Comparison of ENCODE assay signal across 21 cellular contexts in genomic region chr22:29647954-29648737, GRCh38. TPM values are rescaled to one million over a fixed set of nuclear protein-coding genes. Genes with fewer than 3 reads are reported as not detected.
DNase-seq lines count a peak whose midpoint lies in the region; ATAC-seq and TF ChIP-seq lines count a peak whose summit lies in the region.
"Had no signal": no experiment of that assay in that cellular context is flagged by ENCODE, and none has a peak within 500 bp of the region (broad histone marks: within the 10 kb centered on the region; RNA-seq: fewer than 3 reads in every experiment).

No MANE protein-coding gene starts in this region.

- no peak for ATAC-seq in activated T-cell treated with anti-CD3 and anti-CD28 coated beads, Interleukin-2, amount 50 U/mL, for 72 hours (replicated peaks in 1 of 2)
- no peak for ATAC-seq in activated T-helper 17 cell treated with anti-CD3 and anti-CD28 coated beads, Interleukin-2, amount 50 U/mL, for 72 hours (replicated peaks)
- ATAC-seq in right lobe of liver (peak; percentile 93 to 97 (median 94)), HG03025 (IDR thresholded peaks at IDR 0.05; ENCODE audit: low FRiP score, unreplicated experiment) (no peak)
- peak in 1 of 2 donors; percentile 16 for ATAC-seq in stimulated activated naive B cell treated with anti-CD40 and anti-IgM and Interleukin-4, amounts not matched to agents 10 μg/mL and 1 μg/mL and 100 μg/mL, for 72 hours (replicated peaks)
- ATAC-seq: Right ventricle myocardium inferior had no signal

- no peaks in the 10 kb centered on the region for H3K27me3 ChIP-seq in right lobe of liver
- H3K27me3 ChIP-seq: Peyer's patch had no signal

- no peaks in the 10 kb centered on the region for H3K9me3 ChIP-seq in right lobe of liver
- H3K9me3 ChIP-seq: Peyer's patch had no signal

- WGBS in right lobe of liver (ENCODE audit: insufficient coverage, low coverage, low lambda C conversion rate, missing lambda C conversion rate): 70% methylated on average over 6 of the region's 6 CpGs

- no peak for TF ChIP-seq POLR2A in right lobe of liver (IDR thresholded peaks at IDR 0.05)

- no peak for TF ChIP-seq CTCF in right lobe of liver (IDR thresholded peaks at IDR 0.05)

- H3K4me1 ChIP-seq in right lobe of liver: peaks cover 0 to 9% (median 2%) of the 10 kb centered on the region in 4 donors
- H3K4me1 ChIP-seq: Peyer's patch had no signal

- no peak overlapping the region for H3K4me3 ChIP-seq in right lobe of liver
- H3K4me3 ChIP-seq: Peyer's patch had no signal

- H3K36me3 ChIP-seq in right lobe of liver: peaks cover 0 to 3% (median 0%) of the 10 kb centered on the region in 4 donors

- peak overlapping the region; percentile 4 for H3K27ac Mint-ChIP-seq in activated T-cell treated with anti-CD3 and anti-CD28 coated beads, Interleukin-2, amount 50 U/mL, for 72 hours
- peak overlapping the region; percentile 6 for H3K27ac Mint-ChIP-seq in activated T-helper 17 cell treated with anti-CD3 and anti-CD28 coated beads, Interleukin-2, amount 50 U/mL, for 72 hours
- H3K27ac Mint-ChIP-seq in stimulated activated naive B cell treated with anti-CD40 and anti-IgM and Interleukin-4, amounts not matched to agents 10 μg/mL and 1 μg/mL and 100 μg/mL, for 72 hours: peak overlapping the region; percentile 49
- H3K27ac Mint-ChIP-seq in activated CD4-positive, alpha-beta T cell treated with anti-CD3 and anti-CD28 coated beads, Interleukin-2, amount 10 ng/mL, durations not matched to agents 24 days and 14 days: no peak overlapping the region
- H3K27ac Mint-ChIP-seq: B cell had no signal

- H3K36me3 Mint-ChIP-seq in activated T-cell treated with anti-CD3 and anti-CD28 coated beads, Interleukin-2, amount 50 U/mL, for 72 hours (ENCODE audit: insufficient read depth in 2 of 2): no peaks in the 10 kb centered on the region
- H3K36me3 Mint-ChIP-seq in activated T-helper 17 cell treated with anti-CD3 and anti-CD28 coated beads, Interleukin-2, amount 50 U/mL, for 72 hours (ENCODE audit: low read depth): peaks cover 45% of the 10 kb centered on the region
- H3K36me3 Mint-ChIP-seq in stimulated activated naive B cell treated with anti-CD40 and anti-IgM and Interleukin-4, amounts not matched to agents 10 μg/mL and 1 μg/mL and 100 μg/mL, for 72 hours: peaks cover 24 to 27% of the 10 kb centered on the region in 2 donors
- H3K36me3 Mint-ChIP-seq in activated CD4-positive, alpha-beta T cell treated with anti-CD3 and anti-CD28 coated beads, Interleukin-2, amount 10 ng/mL, durations not matched to agents 24 days and 14 days (ENCODE audit: low read depth): peaks cover 29% of the 10 kb centered on the region

- no peak for DNase-seq in activated T-cell treated with anti-CD3 and anti-CD28 coated beads, Interleukin-2, amount 50 U/mL, for 72 hours
- DNase-seq in activated T-cell treated with anti-CD3 and anti-CD28 coated beads, Interleukin-2, amount 50 U/mL, for 48 hours: no peak
- DNase-seq in right lobe of liver: peak in 1 of 3 donors; percentile 57
- DNase-seq in stimulated activated naive B cell treated with anti-CD40 and anti-IgM and Interleukin-4, amounts not matched to agents 10 μg/mL and 1 μg/mL and 100 μg/mL, for 72 hours: no peak
- DNase-seq in activated effector memory CD4-positive, alpha-beta T cell treated with anti-CD3 and anti-CD28 coated beads, Interleukin-2, amount 50 U/mL, for 16 hours: no peak
- no peak for DNase-seq in activated CD4-positive, alpha-beta T cell treated with anti-CD3 and anti-CD28 coated beads, Interleukin-2, amount 10 ng/mL, durations not matched to agents 24 days and 14 days
- DNase-seq: COR-L47; DMS 273 treated with DMSO at 0.1 percent for 48 hours; DND-41; KG1; MV-4-11; NCI-H187; NCI-H2107; NCI-H510A; NCI-H748 treated with DMSO at 0.1 percent for 48 hours; NK-92 treated with Interleukin-12 subunit alpha and Interleukin-12 subunit beta, amount 100 ng/mL, for 24 hours; Peyer's patch had no signal

- H3K4me1 Mint-ChIP-seq in activated T-cell treated with anti-CD3 and anti-CD28 coated beads, Interleukin-2, amount 50 U/mL, for 72 hours (ENCODE audit: low read depth): no peaks in the 10 kb centered on the region
- H3K4me1 Mint-ChIP-seq in activated T-helper 17 cell treated with anti-CD3 and anti-CD28 coated beads, Interleukin-2, amount 50 U/mL, for 72 hours: no peaks in the 10 kb centered on the region
- peaks cover 5 to 8% of the 10 kb centered on the region in 2 donors for H3K4me1 Mint-ChIP-seq in stimulated activated naive B cell treated with anti-CD40 and anti-IgM and Interleukin-4, amounts not matched to agents 10 μg/mL and 1 μg/mL and 100 μg/mL, for 72 hours
- peaks cover 1% of the 10 kb centered on the region for H3K4me1 Mint-ChIP-seq in activated CD4-positive, alpha-beta T cell treated with anti-CD3 and anti-CD28 coated beads, Interleukin-2, amount 10 ng/mL, durations not matched to agents 24 days and 14 days
- H3K4me1 Mint-ChIP-seq: B cell had no signal

- H3K9me3 Mint-ChIP-seq in activated T-cell treated with anti-CD3 and anti-CD28 coated beads, Interleukin-2, amount 50 U/mL, for 72 hours: no peaks in the 10 kb centered on the region
- no peaks in the 10 kb centered on the region for H3K9me3 Mint-ChIP-seq in activated T-helper 17 cell treated with anti-CD3 and anti-CD28 coated beads, Interleukin-2, amount 50 U/mL, for 72 hours
- H3K9me3 Mint-ChIP-seq in stimulated activated naive B cell treated with anti-CD40 and anti-IgM and Interleukin-4, amounts not matched to agents 10 μg/mL and 1 μg/mL and 100 μg/mL, for 72 hours: no peaks in the 10 kb centered on the region
- H3K9me3 Mint-ChIP-seq in activated CD4-positive, alpha-beta T cell treated with anti-CD3 and anti-CD28 coated beads, Interleukin-2, amount 10 ng/mL, durations not matched to agents 24 days and 14 days: no peaks in the 10 kb centered on the region

- intact Hi-C loops in right lobe of liver (cut with DNase I): no loop called here
- intact Hi-C loops in activated CD4-positive, alpha-beta T cell treated with anti-CD3 and anti-CD28 coated beads, Interleukin-2, amount 10 ng/mL, durations not matched to agents 24 days and 14 days (cut with micrococcal nuclease): no loop called here

- no peaks in the 10 kb centered on the region for H3K27me3 Mint-ChIP-seq in activated T-cell treated with anti-CD3 and anti-CD28 coated beads, Interleukin-2, amount 50 U/mL, for 72 hours (ENCODE audit: low read depth)
- no peaks in the 10 kb centered on the region for H3K27me3 Mint-ChIP-seq in activated T-helper 17 cell treated with anti-CD3 and anti-CD28 coated beads, Interleukin-2, amount 50 U/mL, for 72 hours
- H3K27me3 Mint-ChIP-seq in stimulated activated naive B cell treated with anti-CD40 and anti-IgM and Interleukin-4, amounts not matched to agents 10 μg/mL and 1 μg/mL and 100 μg/mL, for 72 hours: no peaks in the 10 kb centered on the region
- H3K27me3 Mint-ChIP-seq in activated CD4-positive, alpha-beta T cell treated with anti-CD3 and anti-CD28 coated beads, Interleukin-2, amount 10 ng/mL, durations not matched to agents 24 days and 14 days: no peaks in the 10 kb centered on the region
- H3K27me3 Mint-ChIP-seq: B cell had no signal

- H3K4me3 Mint-ChIP-seq in activated T-cell treated with anti-CD3 and anti-CD28 coated beads, Interleukin-2, amount 50 U/mL, for 72 hours: no peak overlapping the region
- no peak overlapping the region for H3K4me3 Mint-ChIP-seq in activated T-helper 17 cell treated with anti-CD3 and anti-CD28 coated beads, Interleukin-2, amount 50 U/mL, for 72 hours
- no peak overlapping the region for H3K4me3 Mint-ChIP-seq in stimulated activated naive B cell treated with anti-CD40 and anti-IgM and Interleukin-4, amounts not matched to agents 10 μg/mL and 1 μg/mL and 100 μg/mL, for 72 hours
- H3K4me3 Mint-ChIP-seq in activated CD4-positive, alpha-beta T cell treated with anti-CD3 and anti-CD28 coated beads, Interleukin-2, amount 10 ng/mL, durations not matched to agents 24 days and 14 days: no peak overlapping the region
- H3K4me3 Mint-ChIP-seq: B cell had no signal

- H3K27ac ChIP-seq in right lobe of liver: no peak overlapping the region
- H3K27ac ChIP-seq: Peyer's patch had no signal

RNA-seq across cellular contexts. Expression of gene NF2, which starts 44.7 kb away (rescaled TPM):
- total RNA-seq in activated T-cell treated with anti-CD3 and anti-CD28 coated beads, Interleukin-2, amount 50 U/mL, for 72 hours: 10 to 100 TPM; 33.7 to 35.5 TPM
- total RNA-seq in activated T-helper 17 cell treated with anti-CD3 and anti-CD28 coated beads, Interleukin-2, amount 50 U/mL, for 72 hours: 10 to 100 TPM; 28.5 to 59.9 TPM
- 10 to 100 TPM in 5 of 6 experiments, 1 to 10 TPM in 1; 9.6 to 24.8 (median 14.0) TPM for total RNA-seq in right lobe of liver
- total RNA-seq in activated CD4-positive, alpha-beta T cell treated with anti-CD3 and anti-CD28 coated beads, Interleukin-2, amount 10 ng/mL, durations not matched to agents 24 days and 14 days: 59.1 and 61.9 TPM in 2 replicates

Comparison
In these comparisons a context has a peak if more than half of its experiments do, and no peak if none do; other contexts are left out.
1. ATAC-seq: peak in right lobe of liver (4 of 4); none in activated T-cell treated with anti-CD3 and anti-CD28 coated beads, Interleukin-2, amount 50 U/mL, for 72 hours (0 of 2), activated T-helper 17 cell treated with anti-CD3 and anti-CD28 coated beads, Interleukin-2, amount 50 U/mL, for 72 hours (single experiment) and HG03025 (single experiment).